16 cellular contexts compared by ENCODE assay signal in the genomic region with DNA sequence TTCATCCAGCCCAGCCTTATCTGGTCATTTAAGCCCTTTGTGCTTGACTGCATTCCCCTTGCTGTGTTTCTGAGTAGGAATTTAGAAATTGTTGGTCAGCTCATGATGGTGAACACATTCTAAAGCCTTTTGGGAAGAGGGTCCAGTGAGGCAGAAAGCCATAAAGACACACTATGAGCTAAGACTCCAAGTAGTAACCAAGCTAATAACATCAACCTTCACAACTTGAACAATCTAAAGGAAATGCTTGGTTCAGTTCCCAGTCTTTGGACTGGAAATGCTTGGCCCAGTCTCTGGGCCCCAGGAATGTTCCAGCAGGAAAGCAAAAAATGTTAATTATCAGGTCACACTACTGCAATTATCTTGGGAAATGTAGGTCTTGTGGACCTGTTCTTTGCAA. TPM values are rescaled to one million over a fixed set of nuclear protein-coding genes. Genes with fewer than 3 reads are reported as not detected.
DNase-seq lines count a peak whose midpoint lies in the region; ATAC-seq and TF ChIP-seq lines count a peak whose summit lies in the region.
"Had no signal": no experiment of that assay in that cellular context is flagged by ENCODE, and none has a peak within 500 bp of the region (broad histone marks: within the 10 kb centered on the region; RNA-seq: fewer than 3 reads in every experiment).

No MANE protein-coding gene starts in this region.

- peak; percentile 29 for ATAC-seq in Right ventricle myocardium superior (ENCODE audit: poor library complexity)
- ATAC-seq in right lobe of liver: peak in 3 of 4 donors; percentile 8 to 15 (median 8)
- no peak for ATAC-seq in activated T-cell treated with anti-CD3 and anti-CD28 coated beads, Interleukin-2, amount 50 U/mL, for 72 hours (replicated peaks in 1 of 2)

- H3K27me3 ChIP-seq in right lobe of liver (no peaks in the 10 kb centered on the region), transverse colon (no peaks in the 10 kb centered on the region)
- H3K27me3 ChIP-seq: colonic mucosa had no signal

- intact Hi-C loops in Right ventricle myocardium superior (cut with DNase I) (no loop called here), cardiac septum (cut with DNase I) (no loop called here), right lobe of liver (cut with DNase I) (no loop called here), transverse colon (cut with DNase I; ENCODE audit: low total_unique reads) (no loop called here)

- H3K36me3 Mint-ChIP-seq in activated T-cell treated with anti-CD3 and anti-CD28 coated beads, Interleukin-2, amount 50 U/mL, for 72 hours (ENCODE audit: insufficient read depth in 2 of 2): peaks cover 4 to 10% of the 10 kb centered on the region in 2 donors

- H3K4me1 ChIP-seq in right lobe of liver (peaks cover 0 to 30% (median 5%) of the 10 kb centered on the region in 4 donors), transverse colon (peaks cover 0 to 56% (median 34%) of the 10 kb centered on the region in 4 donors)
- H3K4me1 ChIP-seq: colonic mucosa had no signal

- H3K27me3 Mint-ChIP-seq in activated T-cell treated with anti-CD3 and anti-CD28 coated beads, Interleukin-2, amount 50 U/mL, for 72 hours (ENCODE audit: low read depth): no peaks in the 10 kb centered on the region
- H3K27me3 Mint-ChIP-seq: type B pancreatic cell had no signal

- no peak overlapping the region for H3K4me3 Mint-ChIP-seq in activated T-cell treated with anti-CD3 and anti-CD28 coated beads, Interleukin-2, amount 50 U/mL, for 72 hours
- H3K4me3 Mint-ChIP-seq: type B pancreatic cell had no signal

- H3K9me3 ChIP-seq in right lobe of liver (no peaks in the 10 kb centered on the region), transverse colon (no peaks in the 10 kb centered on the region)
- H3K9me3 ChIP-seq: colonic mucosa had no signal

- TF ChIP-seq POLR2A in right lobe of liver (IDR thresholded peaks at IDR 0.05): no peak
- TF ChIP-seq POLR2A in transverse colon (IDR thresholded peaks at IDR 0.05): no peak

- H3K36me3 ChIP-seq in right lobe of liver: peaks cover 2 to 12% (median 8%) of the 10 kb centered on the region in 4 donors
- peaks cover 0 to 19% (median 0%) of the 10 kb centered on the region in 4 donors for H3K36me3 ChIP-seq in transverse colon

- DNase-seq in Right ventricle myocardium superior: no peak
- no peak for DNase-seq in cardiac septum (ENCODE audit: low spot score)
- DNase-seq in epithelial cell of proximal tubule (ENCODE audit: low read depth): peak; percentile 84
- DNase-seq in right lobe of liver: no peak
- DNase-seq in transverse colon: no peak
- DNase-seq in activated T-cell treated with anti-CD3 and anti-CD28 coated beads, Interleukin-2, amount 50 U/mL, for 72 hours: no peak
- no peak for DNase-seq in NCI-H446 treated with DMSO at 0.1 percent for 48 hours (lab: John Stamatoyannopoulos, UW)
- no peak for DNase-seq in NCI-H1048 (lab: John Stamatoyannopoulos, UW)
- DNase-seq: activated naive CD4-positive, alpha-beta T cell; colonic mucosa; foreskin fibroblast; kidney; NCI-H1417 treated with DMSO at 0.1 percent for 48 hours; NCI-H526; T1000 had no signal

- TF ChIP-seq CTCF in epithelial cell of proximal tubule (conservative IDR thresholded peaks at IDR 0.05; ENCODE audit: low read depth, low read length) (no peak), right lobe of liver (IDR thresholded peaks at IDR 0.05) (no peak), transverse colon (IDR thresholded peaks at IDR 0.05) (no peak)

- H3K9me3 Mint-ChIP-seq in activated T-cell treated with anti-CD3 and anti-CD28 coated beads, Interleukin-2, amount 50 U/mL, for 72 hours: no peaks in the 10 kb centered on the region
- H3K9me3 Mint-ChIP-seq: type B pancreatic cell had no signal

- H3K27ac Mint-ChIP-seq in activated T-cell treated with anti-CD3 and anti-CD28 coated beads, Interleukin-2, amount 50 U/mL, for 72 hours: no peak overlapping the region

- H3K4me3 ChIP-seq in epithelial cell of proximal tubule (ENCODE audit: low read depth, low read length) (no peak overlapping the region), right lobe of liver (no peak overlapping the region), transverse colon (no peak overlapping the region)
- H3K4me3 ChIP-seq: colonic mucosa had no signal

- no peak for TF ChIP-seq EP300 in transverse colon (IDR thresholded peaks at IDR 0.05; ENCODE audit: low read depth)

- H3K4me1 Mint-ChIP-seq in activated T-cell treated with anti-CD3 and anti-CD28 coated beads, Interleukin-2, amount 50 U/mL, for 72 hours (ENCODE audit: low read depth): peaks cover 31% of the 10 kb centered on the region

- no peak overlapping the region for H3K27ac ChIP-seq in right lobe of liver
- H3K27ac ChIP-seq in transverse colon: peak overlapping the region in 3 of 4 donors; percentile 7 to 19 (median 9)
- H3K27ac ChIP-seq: colonic mucosa had no signal

- in situ Hi-C loops in transverse colon (cut with MboI; ENCODE audit: low pct_ligation_motif_present in 1 of 4, low pct_unique_long_range_greater_than_20kb in 1 of 4, low sequenced_read_pairs in 3 of 4): no loop called here

RNA-seq across cellular contexts. Expression of a gene that starts 7.7 kb away (rescaled TPM):
- 26.0 TPM for total RNA-seq in Right ventricle myocardium superior
- 43.5 TPM for total RNA-seq in cardiac septum
- 47.8 and 124 TPM in 2 replicates for total RNA-seq in epithelial cell of proximal tubule
- 10 to 100 TPM; 15.1 to 83.8 (median 44.9) TPM for total RNA-seq in right lobe of liver
- 100 to 1,000 TPM; 101 to 333 (median 214) TPM for total RNA-seq in transverse colon
- 10 to 100 TPM; 48.7 to 65.5 TPM for total RNA-seq in activated T-cell treated with anti-CD3 and anti-CD28 coated beads, Interleukin-2, amount 50 U/mL, for 72 hours

Comparison
In these comparisons a context has a peak if more than half of its experiments do, and no peak if none do; other contexts are left out.
1. ATAC-seq: peak in Right ventricle myocardium superior (single experiment) and right lobe of liver (3 of 4); none in activated T-cell treated with anti-CD3 and anti-CD28 coated beads, Interleukin-2, amount 50 U/mL, for 72 hours (0 of 2).
2. H3K27ac ChIP-seq: peak in transverse colon (3 of 4); none in right lobe of liver (0 of 3).